Comparison of ENCODE assay signal across 8 cellular contexts in genomic region chr19:6239401-6239844, GRCh38. TPM values are rescaled to one million over a fixed set of nuclear protein-coding genes. Genes with fewer than 3 reads are reported as not detected.
DNase-seq lines count a peak whose midpoint lies in the region; ATAC-seq, FAIRE-seq and TF ChIP-seq lines count a peak whose summit lies in the region.

No MANE protein-coding gene starts in this region.

- ATAC-seq in GM12878 (no peak), HG03097 (IDR thresholded peaks at IDR 0.05; ENCODE audit: low FRiP score, unreplicated experiment) (no peak), HG02885 (IDR thresholded peaks at IDR 0.05; ENCODE audit: poor library complexity, unreplicated experiment) (no peak)

- FAIRE-seq in GM12878 (lab: Jason Lieb, UNC): no peak

- POLR2A ChIA-PET in GM12878 (lab: Charles Lee): no interaction called here

- H3K27ac ChIP-seq in GM12878 (ENCODE audit: control insufficient read depth, insufficient read depth) (no peak overlapping the region), temporal lobe (ENCODE audit: low read depth, low read length) (peak overlapping the region; percentile 59)

- H3K9me3 ChIP-seq in GM12878 (replicated peaks; ENCODE audit: control insufficient read depth, insufficient read depth, low read length): no peaks in the 10 kb centered on the region

- TF ChIP-seq CTCF in GM12878 (IDR thresholded peaks at IDR 0.05 in 2 of 3, conservative IDR thresholded peaks at IDR 0.05 in 1 of 3; ENCODE audit: control insufficient read depth in 2 of 3, extremely low read depth in 1 of 3, insufficient read depth in 1 of 3, low read depth in 3 of 3, low read length in 3 of 3): no peak

- H3K27me3 ChIP-seq in GM12878 (replicated peaks in 1 of 2; ENCODE audit: control insufficient read depth in 2 of 2, insufficient read depth in 2 of 2, low read length in 1 of 2): no peaks in the 10 kb centered on the region

- DNase-seq in activated CD4-positive, alpha-beta T cell treated with anti-CD3 and anti-CD28 coated beads for 4 hours: peak; percentile 51 to 52
- DNase-seq in activated CD4-positive, alpha-beta T cell treated with anti-CD3 and anti-CD28 coated beads, Interleukin-2, amount 50 U/mL, for 1 hour: no peak
- DNase-seq in GM12878 (ENCODE audit: low read depth, low spot score): no peak
- DNase-seq in kidney tubule cell (ENCODE audit: low spot score): peak; percentile 18
- DNase-seq in occipital lobe (lab: John Stamatoyannopoulos, UW): no peak

- 91% methylated on average over 11 of the region's 11 CpGs for WGBS in GM12878 (ENCODE audit: insufficient coverage, insufficient replicate concordance, low lambda C conversion rate, missing lambda C conversion rate)

- peaks cover 0 to 10% of the 10 kb centered on the region in 2 experiments; a peak in 2 of 4 replicates for H3K36me3 ChIP-seq in GM12878 (ENCODE audit: control insufficient read depth in 2 of 2, insufficient read depth in 2 of 2, low read length in 1 of 2)

- peaks cover 30% of the 10 kb centered on the region for H3K79me2 ChIP-seq in GM12878 (ENCODE audit: control insufficient read depth, insufficient read depth, low read length)

- intact Hi-C loops in GM12878 (cut with micrococcal nuclease; ENCODE audit: unreplicated experiment): no loop called here

- SMC1A ChIA-PET in GM12878 (lab: Charles Lee; ENCODE audit: uncharacterized antibody, unreplicated experiment): no interaction called here

- no peak overlapping the region for H3K4me3 ChIP-seq in GM12878

- no peak overlapping the region for H3K9ac ChIP-seq in GM12878 (ENCODE audit: control insufficient read depth, insufficient read depth, low read length)

- TF ChIP-seq EP300 in GM12878 (IDR thresholded peaks at IDR 0.05; ENCODE audit: borderline replicate concordance in 1 of 2, control insufficient read depth in 1 of 2, low read depth in 2 of 2, low read length in 2 of 2): no peak

- in situ Hi-C loops in GM12878 (cut with MboI): no loop called here

- BruUV-seq in GM12878 (replicated peaks; lab: Mats Ljungman, UMichigan): no TSS peak

- RAD21 ChIA-PET in GM12878 (lab: Charles Lee; ENCODE audit: unreplicated experiment): no interaction called here

- CTCF ChIA-PET in GM12878 (lab: Yijun Ruan, JAX): no interaction called here

- H3K4me1 ChIP-seq in GM12878 (ENCODE audit: control insufficient read depth, insufficient read depth, low read length): peaks cover 10% of the 10 kb centered on the region

- no peak overlapping the region for H2AFZ ChIP-seq in GM12878 (ENCODE audit: control insufficient read depth, low read depth, low read length)

- H3K4me2 ChIP-seq in GM12878 (ENCODE audit: control insufficient read depth, insufficient read depth): no peak overlapping the region

- H4K20me1 ChIP-seq in GM12878 (ENCODE audit: control insufficient read depth, insufficient read depth): no peaks in the 10 kb centered on the region

- TF ChIP-seq POLR2A in GM12878 (IDR thresholded peaks at IDR 0.05; ENCODE audit: low read depth, low read length): no peak

- TF ChIP-seq RAD21 in GM12878 (IDR thresholded peaks at IDR 0.05; ENCODE audit: insufficient read depth, low read depth, low read length): no peak

TF ChIP-seq in GM12878, 131 proteins besides CTCF, POLR2A, EP300 and RAD21 (continues in another document):
- TF ChIP-seq CBX3 (IDR thresholded peaks at IDR 0.05; ENCODE audit: borderline replicate concordance, low read depth): no peak
- no peak for TF ChIP-seq USF2 (IDR thresholded peaks at IDR 0.05; ENCODE audit: borderline replicate concordance, low read depth, low read length)
- TF ChIP-seq HCFC1 (IDR thresholded peaks at IDR 0.05; ENCODE audit: low read length): no peak
- TF ChIP-seq ZZZ3 (IDR thresholded peaks at IDR 0.05; ENCODE audit: control insufficient read depth, insufficient read length, low read depth): no peak
- TF ChIP-seq SIN3A (IDR thresholded peaks at IDR 0.05; ENCODE audit: low read depth, low read length): no peak
- TF ChIP-seq YY1 (IDR thresholded peaks at IDR 0.05; ENCODE audit: low read depth, low read length): no peak
- TF ChIP-seq BHLHE40 (IDR thresholded peaks at IDR 0.05; ENCODE audit: borderline replicate concordance in 1 of 2, low read depth in 2 of 2, low read length in 1 of 2): no peak
- peak; percentile 88 for TF ChIP-seq BCL3 (IDR thresholded peaks at IDR 0.05; ENCODE audit: borderline replicate concordance, insufficient read depth, low read depth, low read length, poor library complexity, severe bottlenecking)
- no peak for TF ChIP-seq ZNF384 (IDR thresholded peaks at IDR 0.05; ENCODE audit: borderline replicate concordance, low read depth, low read length)
- no peak for TF ChIP-seq ZBTB11 (CRISPR knock-in tag; IDR thresholded peaks at IDR 0.05)
- TF ChIP-seq POU2F2 (IDR thresholded peaks at IDR 0.05; ENCODE audit: borderline replicate concordance, low read depth, low read length): no peak
- TF ChIP-seq PBX3 (IDR thresholded peaks at IDR 0.05; ENCODE audit: insufficient replicate concordance, low read depth, low read length): peak; percentile 11

RNA-seq across cellular contexts. Expression of gene MLLT1, which starts 40.4 kb away (rescaled TPM):
- 9.0 and 12.3 TPM in 2 replicates for total RNA-seq in GM12878 (2013; cell fraction: nucleolus; rRNA removed)
- 8.3 and 9.3 TPM in 2 replicates for total RNA-seq in GM12878 (2014; rRNA removed)
- total RNA-seq in GM12878 (2014; rRNA removed; fragmentation: Illumina TruSeq; extraction: Trizol): 8.2 and 11.4 TPM in 2 replicates
- 58.4 and 61.1 TPM in 2 replicates for total RNA-seq in GM12878 (2021)
- polyA plus RNA-seq in GM12878 (2011; ENCODE audit: low read depth): 4.9 TPM
- polyA plus RNA-seq in GM12878 (2011; rRNA removed): 4.5 and 8.7 TPM in 2 replicates
- polyA plus RNA-seq in GM12878 (2011; cell fraction: cytosol; rRNA removed): 10.8 and 17.2 TPM in 2 replicates
- polyA plus RNA-seq in GM12878 (2011; cell fraction: nucleus; rRNA removed): 66.5 and 83.5 TPM in 2 replicates
- polyA plus RNA-seq in GM12878 (2012): 19.8 and 21.5 TPM in 2 replicates
- 5.3 and 12.8 TPM in 2 replicates for polyA plus RNA-seq in GM12878 (2014; fragmentation: Illumina TruSeq; extraction: Trizol)
- polyA plus RNA-seq in GM12878 (2014; fragmentation: Nextera tagmentation; extraction: Ambion mirVana): under 1 TPM; 0.16 to 0.88 TPM
- 27.5 and 34.4 TPM in 2 replicates for polyA plus RNA-seq in GM12878 (2014; rRNA removed)
- 1 to 10 TPM; 6.5 to 7.4 TPM for polyA plus RNA-seq in GM12878 (2016; fragmentation: Nextera tagmentation; extraction: Ambion mirVana)
- polyA minus RNA-seq in GM12878 (2011; rRNA and poly(A)+ RNA removed): 7.2 and 18.0 TPM in 2 replicates
- 14.8 and 19.0 TPM in 2 replicates for polyA minus RNA-seq in GM12878 (2011; cell fraction: cytosol; rRNA and poly(A)+ RNA removed)
- 5.2 and 13.0 TPM in 2 replicates for polyA minus RNA-seq in GM12878 (2011; cell fraction: nucleus; rRNA and poly(A)+ RNA removed)
- 15.5 TPM for total RNA-seq in temporal lobe
- 8.6 TPM for total RNA-seq in occipital lobe

Comparison
In these comparisons a context has a peak if more than half of its experiments do, and no peak if none do; other contexts are left out.
1. DNase-seq: peak in activated CD4-positive, alpha-beta T cell treated with anti-CD3 and anti-CD28 coated beads for 4 hours (2 of 2) and kidney tubule cell (single experiment); none in activated CD4-positive, alpha-beta T cell treated with anti-CD3 and anti-CD28 coated beads, Interleukin-2, amount 50 U/mL, for 1 hour (single experiment), GM12878 (single experiment) and occipital lobe (single experiment).